Comparison of ENCODE assay signal across 1 cellular context in the genomic region with DNA sequence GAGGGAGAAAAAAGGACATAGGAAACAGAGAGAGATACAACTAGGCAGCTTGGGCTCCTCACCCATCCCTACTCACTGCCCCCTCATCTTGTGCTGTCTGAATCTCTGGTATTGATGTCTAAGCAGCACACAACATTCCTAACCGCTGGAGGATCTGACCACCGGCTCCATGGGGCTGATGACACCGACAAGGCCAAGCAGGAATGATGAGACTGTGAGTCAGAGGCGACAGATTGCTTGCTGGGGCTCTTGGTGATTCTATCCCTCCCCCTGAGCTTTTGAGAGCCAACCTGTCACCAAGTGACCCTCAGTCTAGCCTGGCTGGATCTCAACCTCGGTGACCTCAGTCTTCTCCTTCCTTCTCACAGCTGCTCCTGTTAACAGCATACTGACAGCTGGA.
TF ChIP-seq lines count a peak whose summit lies in the region.

No MANE protein-coding gene starts in this region.

TF ChIP-seq in SK-N-SH, 30 proteins besides CTCF, POLR2A, EP300 and RAD21 (continued from another document):
- TF ChIP-seq, protein P1, sequence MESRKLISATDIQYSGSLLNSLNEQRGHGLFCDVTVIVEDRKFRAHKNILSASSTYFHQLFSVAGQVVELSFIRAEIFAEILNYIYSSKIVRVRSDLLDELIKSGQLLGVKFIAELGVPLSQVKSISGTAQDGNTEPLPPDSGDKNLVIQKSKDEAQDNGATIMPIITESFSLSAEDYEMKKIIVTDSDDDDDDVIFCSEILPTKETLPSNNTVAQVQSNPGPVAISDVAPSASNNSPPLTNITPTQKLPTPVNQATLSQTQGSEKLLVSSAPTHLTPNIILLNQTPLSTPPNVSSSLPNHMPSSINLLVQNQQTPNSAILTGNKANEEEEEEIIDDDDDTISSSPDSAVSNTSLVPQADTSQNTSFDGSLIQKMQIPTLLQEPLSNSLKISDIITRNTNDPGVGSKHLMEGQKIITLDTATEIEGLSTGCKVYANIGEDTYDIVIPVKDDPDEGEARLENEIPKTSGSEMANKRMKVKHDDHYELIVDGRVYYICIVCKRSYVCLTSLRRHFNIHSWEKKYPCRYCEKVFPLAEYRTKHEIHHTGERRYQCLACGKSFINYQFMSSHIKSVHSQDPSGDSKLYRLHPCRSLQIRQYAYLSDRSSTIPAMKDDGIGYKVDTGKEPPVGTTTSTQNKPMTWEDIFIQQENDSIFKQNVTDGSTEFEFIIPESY (IDR thresholded peaks at IDR 0.05; ENCODE audit: borderline replicate concordance, low read depth) = no peak
